1 cellular context compared by ENCODE assay signal in genomic region chr3:50337175-50337861, GRCh38.
TF ChIP-seq lines count a peak whose summit lies in the region.

No MANE protein-coding gene starts in this region.

TF ChIP-seq in HEK293, 187 proteins besides CTCF, POLR2A, EP300 and RAD21 (continued from another document and continues in another):
- no peak for TF ChIP-seq ZNF704 (tag by site-specific recombination; IDR thresholded peaks at IDR 0.05)
- no peak for TF ChIP-seq ZNF677 (tag by site-specific recombination; IDR thresholded peaks at IDR 0.05)
- peak; percentile 97 for TF ChIP-seq ATF2 (tag by site-specific recombination; IDR thresholded peaks at IDR 0.05; ENCODE audit: low read depth)
- 0 out of 2 replicates have a peak, but pooled peaks have one; percentile 55 for TF ChIP-seq KLF16 (tag by site-specific recombination; IDR thresholded peaks at IDR 0.05)
- TF ChIP-seq TCF7L2 (IDR thresholded peaks at IDR 0.05; ENCODE audit: borderline replicate concordance, low read depth, low read length), result no peak
- TF ChIP-seq SP2 (tag by site-specific recombination; IDR thresholded peaks at IDR 0.05), result peak; percentile 92
- no peak for TF ChIP-seq ZNF19 (tag by site-specific recombination; IDR thresholded peaks at IDR 0.05; ENCODE audit: low read depth)
- TF ChIP-seq SCRT1 (tag by site-specific recombination; IDR thresholded peaks at IDR 0.05; ENCODE audit: borderline replicate concordance), result no peak
- TF ChIP-seq REST (tag by site-specific recombination; IDR thresholded peaks at IDR 0.05), result no peak
- peak; percentile 92 for TF ChIP-seq ZBTB17 (tag by site-specific recombination; IDR thresholded peaks at IDR 0.05)
- no peak for TF ChIP-seq ZNF623 (tag by site-specific recombination; IDR thresholded peaks at IDR 0.05)
- no peak for TF ChIP-seq MZF1 (tag by site-specific recombination; IDR thresholded peaks at IDR 0.05; ENCODE audit: borderline replicate concordance)
- TF ChIP-seq ZBTB21 (tag by site-specific recombination; IDR thresholded peaks at IDR 0.05), result no peak
- no peak for TF ChIP-seq BCL11A (tag by site-specific recombination; IDR thresholded peaks at IDR 0.05; ENCODE audit: low read depth)
- no peak for TF ChIP-seq ZNF560 (tag by site-specific recombination; IDR thresholded peaks at IDR 0.05; ENCODE audit: borderline replicate concordance)
- TF ChIP-seq PRDM1 (tag by site-specific recombination; IDR thresholded peaks at IDR 0.05), result no peak
- no peak for TF ChIP-seq ZNF324 (tag by site-specific recombination; IDR thresholded peaks at IDR 0.05)
- no peak for TF ChIP-seq ELK4 (IDR thresholded peaks at IDR 0.05; ENCODE audit: borderline replicate concordance, low read depth, low read length)
- TF ChIP-seq WT1 (tag by site-specific recombination; IDR thresholded peaks at IDR 0.05), result no peak
- no peak for TF ChIP-seq ZNF354C (tag by site-specific recombination; IDR thresholded peaks at IDR 0.05; ENCODE audit: borderline replicate concordance, low read depth)
- no peak for TF ChIP-seq ZNF610 (tag by site-specific recombination; IDR thresholded peaks at IDR 0.05; ENCODE audit: borderline replicate concordance)
- TF ChIP-seq ZNF398 (tag by site-specific recombination; IDR thresholded peaks at IDR 0.05), result 0 out of 2 replicates have a peak, but pooled peaks have one; percentile 28
- TF ChIP-seq SP3 (tag by site-specific recombination; IDR thresholded peaks at IDR 0.05), result peak; percentile 78
- TF ChIP-seq ZNF26 (tag by site-specific recombination; IDR thresholded peaks at IDR 0.05), result no peak
- TF ChIP-seq OVOL3 (tag by site-specific recombination; IDR thresholded peaks at IDR 0.05), result peak; percentile 79
- no peak for TF ChIP-seq ZNF791 (tag by site-specific recombination; IDR thresholded peaks at IDR 0.05)
- no peak for TF ChIP-seq GFI1B (tag by site-specific recombination; IDR thresholded peaks at IDR 0.05)
- no peak for TF ChIP-seq BCL6B (tag by site-specific recombination; IDR thresholded peaks at IDR 0.05)
- TF ChIP-seq HIC1 (tag by site-specific recombination; IDR thresholded peaks at IDR 0.05), result peak; percentile 99
- peak; percentile 27; the same call in 1 of the 2 replicates for TF ChIP-seq KLF10 (tag by site-specific recombination; IDR thresholded peaks at IDR 0.05)
- TF ChIP-seq BCL11B (tag by site-specific recombination; IDR thresholded peaks at IDR 0.05; ENCODE audit: low read depth), result 0 out of 2 replicates have a peak, but pooled peaks have one; percentile 60
- no peak for TF ChIP-seq ZBTB8A (tag by site-specific recombination; IDR thresholded peaks at IDR 0.05)
- peak; percentile 77 for TF ChIP-seq ZBTB10 (tag by site-specific recombination; IDR thresholded peaks at IDR 0.05)
- no peak for TF ChIP-seq PRDM6 (tag by site-specific recombination; IDR thresholded peaks at IDR 0.05)
- TF ChIP-seq ZBTB1 (tag by site-specific recombination; IDR thresholded peaks at IDR 0.05), result 0 out of 2 replicates have a peak, but pooled peaks have one; percentile 43
- TF ChIP-seq ZNF488 (tag by site-specific recombination; IDR thresholded peaks at IDR 0.05), result no peak
- no peak for TF ChIP-seq ZSCAN16 (tag by site-specific recombination; IDR thresholded peaks at IDR 0.05)
